Comparison of ENCODE assay signal across 8 cellular contexts in genomic region chr17:81398170-81398854, GRCh38. TPM values are rescaled to one million over a fixed set of nuclear protein-coding genes. Genes with fewer than 3 reads are reported as not detected.
DNase-seq lines count a peak whose midpoint lies in the region; ATAC-seq lines count a peak whose summit lies in the region.

No MANE protein-coding gene starts in this region.

- no peaks in the 10 kb centered on the region for H3K9me3 ChIP-seq in iPS-20b (ENCODE audit: insufficient read depth, low read depth, low read length)

- H3K4me3 Mint-ChIP-seq in T-helper 1 cell treated with Interleukin-12 subunit alpha and Interleukin-12 subunit beta and Interleukin-4 antibody, amounts not matched to agents 30 μg/mL and 1 μg/mL, for 36 hours, result peak overlapping the region; percentile 84
- peak overlapping the region; percentile 75 for H3K4me3 Mint-ChIP-seq in activated naive CD8-positive, alpha-beta T cell treated with anti-CD3 and anti-CD28 coated beads for 36 hours
- H3K4me3 Mint-ChIP-seq in stimulated activated naive CD8-positive, alpha-beta T cell treated with anti-CD3 and anti-CD28 coated beads, Interleukin-15, amount 100 ng/mL, for 72 hours, result peak overlapping the region; percentile 89 to 95

- DNase-seq in T-helper 1 cell (no peak), inferior parietal cortex (ENCODE audit: extremely low spot score) (no peak)
- DNase-seq in activated naive CD8-positive, alpha-beta T cell treated with anti-CD3 and anti-CD28 coated beads for 36 hours, result no peak
- DNase-seq in stimulated activated naive CD8-positive, alpha-beta T cell treated with anti-CD3 and anti-CD28 coated beads, Interleukin-15, amount 100 ng/mL, for 72 hours, result no peak
- no peak for DNase-seq in central memory CD4-positive, alpha-beta T cell

- no peaks in the 10 kb centered on the region for H3K9me3 Mint-ChIP-seq in T-helper 1 cell treated with Interleukin-12 subunit alpha and Interleukin-12 subunit beta and Interleukin-4 antibody, amounts not matched to agents 30 μg/mL and 1 μg/mL, for 36 hours
- H3K9me3 Mint-ChIP-seq in activated naive CD8-positive, alpha-beta T cell treated with anti-CD3 and anti-CD28 coated beads for 36 hours, result no peaks in the 10 kb centered on the region
- H3K9me3 Mint-ChIP-seq in stimulated activated naive CD8-positive, alpha-beta T cell treated with anti-CD3 and anti-CD28 coated beads, Interleukin-15, amount 100 ng/mL, for 72 hours, result no peaks in the 10 kb centered on the region

- H3K27ac Mint-ChIP-seq in T-helper 1 cell treated with Interleukin-12 subunit alpha and Interleukin-12 subunit beta and Interleukin-4 antibody, amounts not matched to agents 30 μg/mL and 1 μg/mL, for 36 hours, result peak overlapping the region; percentile 93
- H3K27ac Mint-ChIP-seq in activated naive CD8-positive, alpha-beta T cell treated with anti-CD3 and anti-CD28 coated beads for 36 hours, result no peak overlapping the region
- H3K27ac Mint-ChIP-seq in stimulated activated naive CD8-positive, alpha-beta T cell treated with anti-CD3 and anti-CD28 coated beads, Interleukin-15, amount 100 ng/mL, for 72 hours, result no peak overlapping the region

- H3K27me3 ChIP-seq in iPS-20b (ENCODE audit: insufficient read depth, low read length), result peaks cover 73% of the 10 kb centered on the region

- H3K4me1 ChIP-seq in iPS-20b (ENCODE audit: insufficient read depth, low read length), result peaks cover 20% of the 10 kb centered on the region

- no peak for ATAC-seq in stimulated activated naive CD8-positive, alpha-beta T cell treated with anti-CD3 and anti-CD28 coated beads, Interleukin-15, amount 100 ng/mL, for 72 hours
- no peak for ATAC-seq in GM21367 (IDR thresholded peaks at IDR 0.05; ENCODE audit: unreplicated experiment)

- H3K36me3 ChIP-seq in iPS-20b (ENCODE audit: insufficient read depth, low read depth, low read length), result no peaks in the 10 kb centered on the region

- no peak overlapping the region for H3K27ac ChIP-seq in iPS-20b (ENCODE audit: low read length)

- H3K4me1 Mint-ChIP-seq in T-helper 1 cell treated with Interleukin-12 subunit alpha and Interleukin-12 subunit beta and Interleukin-4 antibody, amounts not matched to agents 30 μg/mL and 1 μg/mL, for 36 hours (ENCODE audit: low read depth), result peaks cover 17% of the 10 kb centered on the region
- peaks cover 22% of the 10 kb centered on the region for H3K4me1 Mint-ChIP-seq in activated naive CD8-positive, alpha-beta T cell treated with anti-CD3 and anti-CD28 coated beads for 36 hours
- H3K4me1 Mint-ChIP-seq in stimulated activated naive CD8-positive, alpha-beta T cell treated with anti-CD3 and anti-CD28 coated beads, Interleukin-15, amount 100 ng/mL, for 72 hours, result peaks cover 54% of the 10 kb centered on the region

- H3K27me3 Mint-ChIP-seq in T-helper 1 cell treated with Interleukin-12 subunit alpha and Interleukin-12 subunit beta and Interleukin-4 antibody, amounts not matched to agents 30 μg/mL and 1 μg/mL, for 36 hours (ENCODE audit: low read depth), result peaks cover 65% of the 10 kb centered on the region
- peaks cover 83% of the 10 kb centered on the region for H3K27me3 Mint-ChIP-seq in activated naive CD8-positive, alpha-beta T cell treated with anti-CD3 and anti-CD28 coated beads for 36 hours
- H3K27me3 Mint-ChIP-seq in stimulated activated naive CD8-positive, alpha-beta T cell treated with anti-CD3 and anti-CD28 coated beads, Interleukin-15, amount 100 ng/mL, for 72 hours, result peaks cover 85% of the 10 kb centered on the region

- peak overlapping the region; percentile 67; the same call in 1 of the 2 replicates for H3K9ac ChIP-seq in iPS-20b (ENCODE audit: low read depth, low read length)

- peaks cover 3% of the 10 kb centered on the region for H3K36me3 Mint-ChIP-seq in T-helper 1 cell treated with Interleukin-12 subunit alpha and Interleukin-12 subunit beta and Interleukin-4 antibody, amounts not matched to agents 30 μg/mL and 1 μg/mL, for 36 hours (ENCODE audit: low read depth)
- H3K36me3 Mint-ChIP-seq in activated naive CD8-positive, alpha-beta T cell treated with anti-CD3 and anti-CD28 coated beads for 36 hours, result no peaks in the 10 kb centered on the region

- peak overlapping the region; percentile 67 for H3K4me3 ChIP-seq in iPS-20b (ENCODE audit: low read length)

RNA-seq across cellular contexts. Expression of gene BAHCC1, which starts 3.1 kb away (rescaled TPM):
- total RNA-seq in activated naive CD8-positive, alpha-beta T cell treated with anti-CD3 and anti-CD28 coated beads for 36 hours, result under 1 TPM; 0.08 to 0.25 TPM
